In the genomic region with DNA sequence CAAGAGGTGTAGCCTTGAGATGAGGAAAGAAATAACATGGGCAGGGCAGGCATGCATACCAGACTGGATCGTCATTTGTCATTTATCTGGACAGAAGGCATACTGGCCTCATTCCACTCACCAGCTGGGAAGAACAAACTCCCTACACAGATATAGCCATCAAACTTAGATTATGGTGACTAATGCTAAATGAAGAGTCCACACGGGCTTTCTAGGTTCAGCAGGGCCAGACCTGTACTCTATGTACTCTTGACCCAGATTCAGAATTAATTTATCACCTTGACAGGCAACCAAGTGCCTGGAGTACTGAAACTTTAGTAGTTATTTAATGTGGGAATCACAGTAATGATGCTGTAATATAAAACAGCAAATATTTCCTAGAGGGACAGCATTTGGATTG, we compare ENCODE assay signal across 10 cellular contexts. TPM values are rescaled to one million over a fixed set of nuclear protein-coding genes. Genes with fewer than 3 reads are reported as not detected.
A peak's percentile ranks its signal among the peaks of the same experiment; 100 is the strongest.
DNase-seq lines count a peak whose midpoint lies in the region; ATAC-seq, FAIRE-seq and TF ChIP-seq lines count a peak whose summit lies in the region.
"Had no signal": no experiment of that assay in that cellular context is flagged by ENCODE, and none has a peak within 500 bp of the region (broad histone marks: within the 10 kb centered on the region; RNA-seq: fewer than 3 reads in every experiment).

No MANE protein-coding gene starts in this region.

- H3K4me1 ChIP-seq in ACC112 (ENCODE audit: control insufficient read depth, insufficient read depth, low read length, unreplicated experiment): peaks cover 38% of the 10 kb centered on the region
- H3K4me1 ChIP-seq in lung (ENCODE audit: control insufficient read depth in 2 of 2, insufficient read depth in 2 of 2, low read length in 2 of 2): peaks cover 4 to 20% of the 10 kb centered on the region in 2 donors

- H3K4me3 ChIP-seq in ACC112 (ENCODE audit: low read depth, low read length): no peak overlapping the region
- no peak overlapping the region for H3K4me3 ChIP-seq in lung

- ATAC-seq in lung (ENCODE audit: insufficient read depth, low FRiP score): peak; percentile 86
- ATAC-seq: CD8-positive, alpha-beta T cell had no signal

- H2AFZ ChIP-seq in ACC112 (ENCODE audit: low read length, unreplicated experiment): no peak overlapping the region

- H3K27ac ChIP-seq in ACC112 (ENCODE audit: low read depth, low read length) (peak overlapping the region; percentile 43), lung (ENCODE audit: low read depth in 1 of 2, low read length in 1 of 2) (peak overlapping the region in 1 of 2 donors; percentile 72)

- no peaks in the 10 kb centered on the region for H3K9me3 ChIP-seq in lung (ENCODE audit: control insufficient read depth in 2 of 2, insufficient read depth in 1 of 2, low read length in 1 of 2)

- H3K36me3 ChIP-seq in ACC112 (ENCODE audit: insufficient read depth, low read length) (no peaks in the 10 kb centered on the region), lung (ENCODE audit: control insufficient read depth in 2 of 2, insufficient read depth in 2 of 2, low read length in 2 of 2) (no peaks in the 10 kb centered on the region)

- H3K27me3 ChIP-seq in ACC112 (ENCODE audit: insufficient read depth, low read length) (no peaks in the 10 kb centered on the region), lung (ENCODE audit: control insufficient read depth, insufficient read depth) (no peaks in the 10 kb centered on the region)

- no peak for TF ChIP-seq RAD21 in Ishikawa (IDR thresholded peaks at IDR 0.05; ENCODE audit: low read depth)

- FAIRE-seq in colon (lab: Jason Lieb, UNC): peak; percentile 18

- TF ChIP-seq CTCF in lung (IDR thresholded peaks at IDR 0.05; ENCODE audit: control extremely low read depth, extremely low read depth): no peak

- peaks cover 16% of the 10 kb centered on the region for H3K79me2 ChIP-seq in ACC112 (ENCODE audit: control insufficient read depth, insufficient read depth, low read length, unreplicated experiment)

- peak; percentile 60 for TF ChIP-seq EP300 in Ishikawa (IDR thresholded peaks at IDR 0.05; ENCODE audit: borderline replicate concordance)

- WGBS in lung, 2 donors: 35 to 70% methylated on average over 2 of the region's 2 CpGs

- no peak for DNase-seq in lung (ENCODE audit: low spot score)
- no peak for DNase-seq in NOMO-1 treated with DMSO at 0.1 percent for 48 hours (lab: John Stamatoyannopoulos, UW; ENCODE audit: unreplicated experiment)
- no peak for DNase-seq in DMS153 (lab: John Stamatoyannopoulos, UW)
- no peak for DNase-seq in stimulated activated CD4-positive, alpha-beta T cell treated with anti-CD3 and anti-CD28 coated beads, Interleukin-4, amount 100 ng/mL, for 4 hours
- DNase-seq in NCI-H748 (lab: John Stamatoyannopoulos, UW; ENCODE audit: unreplicated experiment): no peak
- DNase-seq: CD8-positive, alpha-beta T cell; head of caudate nucleus had no signal

TF ChIP-seq in Ishikawa, 13 proteins besides CTCF, POLR2A, EP300 and RAD21:
- TF ChIP-seq ZBTB7A (IDR thresholded peaks at IDR 0.05; ENCODE audit: low read depth) (no peak), TAF1 (IDR thresholded peaks at IDR 0.05; ENCODE audit: low read depth) (no peak), EGR1 (IDR thresholded peaks at IDR 0.05) (no peak), TEAD4 (IDR thresholded peaks at IDR 0.05) (peak; percentile 86), FOXM1 (IDR thresholded peaks at IDR 0.05; ENCODE audit: borderline replicate concordance, low read depth) (no peak), TCF12 (IDR thresholded peaks at IDR 0.05; ENCODE audit: low read depth) (peak; percentile 29; the same call in 1 of the 2 replicates), CREB1 (IDR thresholded peaks at IDR 0.05; ENCODE audit: low read depth) (no peak), YY1 (IDR thresholded peaks at IDR 0.05; ENCODE audit: low read depth) (no peak), CEBPB (IDR thresholded peaks at IDR 0.05) (peak; percentile 33; the same call in 1 of the 2 replicates), NFIC (IDR thresholded peaks at IDR 0.05) (peak; percentile 64)
- TF ChIP-seq, protein P1, sequence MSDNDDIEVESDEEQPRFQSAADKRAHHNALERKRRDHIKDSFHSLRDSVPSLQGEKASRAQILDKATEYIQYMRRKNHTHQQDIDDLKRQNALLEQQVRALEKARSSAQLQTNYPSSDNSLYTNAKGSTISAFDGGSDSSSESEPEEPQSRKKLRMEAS (IDR thresholded peaks at IDR 0.05): 0 out of 2 replicates have a peak, but pooled peaks have one; percentile 16
- TF ChIP-seq, protein P2, sequence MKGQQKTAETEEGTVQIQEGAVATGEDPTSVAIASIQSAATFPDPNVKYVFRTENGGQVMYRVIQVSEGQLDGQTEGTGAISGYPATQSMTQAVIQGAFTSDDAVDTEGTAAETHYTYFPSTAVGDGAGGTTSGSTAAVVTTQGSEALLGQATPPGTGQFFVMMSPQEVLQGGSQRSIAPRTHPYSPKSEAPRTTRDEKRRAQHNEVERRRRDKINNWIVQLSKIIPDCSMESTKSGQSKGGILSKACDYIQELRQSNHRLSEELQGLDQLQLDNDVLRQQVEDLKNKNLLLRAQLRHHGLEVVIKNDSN (IDR thresholded peaks at IDR 0.05): no peak
- TF ChIP-seq, protein P3, sequence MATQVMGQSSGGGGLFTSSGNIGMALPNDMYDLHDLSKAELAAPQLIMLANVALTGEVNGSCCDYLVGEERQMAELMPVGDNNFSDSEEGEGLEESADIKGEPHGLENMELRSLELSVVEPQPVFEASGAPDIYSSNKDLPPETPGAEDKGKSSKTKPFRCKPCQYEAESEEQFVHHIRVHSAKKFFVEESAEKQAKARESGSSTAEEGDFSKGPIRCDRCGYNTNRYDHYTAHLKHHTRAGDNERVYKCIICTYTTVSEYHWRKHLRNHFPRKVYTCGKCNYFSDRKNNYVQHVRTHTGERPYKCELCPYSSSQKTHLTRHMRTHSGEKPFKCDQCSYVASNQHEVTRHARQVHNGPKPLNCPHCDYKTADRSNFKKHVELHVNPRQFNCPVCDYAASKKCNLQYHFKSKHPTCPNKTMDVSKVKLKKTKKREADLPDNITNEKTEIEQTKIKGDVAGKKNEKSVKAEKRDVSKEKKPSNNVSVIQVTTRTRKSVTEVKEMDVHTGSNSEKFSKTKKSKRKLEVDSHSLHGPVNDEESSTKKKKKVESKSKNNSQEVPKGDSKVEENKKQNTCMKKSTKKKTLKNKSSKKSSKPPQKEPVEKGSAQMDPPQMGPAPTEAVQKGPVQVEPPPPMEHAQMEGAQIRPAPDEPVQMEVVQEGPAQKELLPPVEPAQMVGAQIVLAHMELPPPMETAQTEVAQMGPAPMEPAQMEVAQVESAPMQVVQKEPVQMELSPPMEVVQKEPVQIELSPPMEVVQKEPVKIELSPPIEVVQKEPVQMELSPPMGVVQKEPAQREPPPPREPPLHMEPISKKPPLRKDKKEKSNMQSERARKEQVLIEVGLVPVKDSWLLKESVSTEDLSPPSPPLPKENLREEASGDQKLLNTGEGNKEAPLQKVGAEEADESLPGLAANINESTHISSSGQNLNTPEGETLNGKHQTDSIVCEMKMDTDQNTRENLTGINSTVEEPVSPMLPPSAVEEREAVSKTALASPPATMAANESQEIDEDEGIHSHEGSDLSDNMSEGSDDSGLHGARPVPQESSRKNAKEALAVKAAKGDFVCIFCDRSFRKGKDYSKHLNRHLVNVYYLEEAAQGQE (IDR thresholded peaks at IDR 0.05; ENCODE audit: low read depth): no peak

RNA-seq across cellular contexts. Expression of a gene that starts 15.3 kb away (rescaled TPM):
- total RNA-seq in lung: 10 to 100 TPM; 12.4 to 19.6 TPM
- polyA plus RNA-seq in lung: 10 to 100 TPM in 1 of 2 donors, 1 to 10 TPM in 1; 6.9 to 15.2 TPM
- total RNA-seq: CD8-positive, alpha-beta T cell had no signal
